19 cellular contexts compared by ENCODE assay signal in genomic region chr2:46091961-46092667, GRCh38.
DNase-seq lines count a peak whose midpoint lies in the region; ATAC-seq, FAIRE-seq and TF ChIP-seq lines count a peak whose summit lies in the region.
"Had no signal": no experiment of that assay in that cellular context is flagged by ENCODE, and none has a peak within 500 bp of the region (broad histone marks: within the 10 kb centered on the region; RNA-seq: fewer than 3 reads in every experiment).

No MANE protein-coding gene starts in this region.

- intact Hi-C loops in activated CD8-positive, alpha-beta T cell treated with anti-CD3 and anti-CD28 coated beads for 36 hours (cut with micrococcal nuclease), result no loop called here
- intact Hi-C loops in left lung (cut with DNase I), result no loop called here

- no peak for DNase-seq in activated CD8-positive, alpha-beta T cell treated with anti-CD3 and anti-CD28 coated beads for 36 hours
- no peak for DNase-seq in activated CD8-positive, alpha-beta T cell treated with anti-CD3 and anti-CD28 coated beads, Interleukin-2, amount 10 ng/mL, durations not matched to agents 7 days and 5 days
- DNase-seq in LNCaP clone FGC (ENCODE audit: low read depth) (peak; percentile 36), left lung (no peak), GM03348 (ENCODE audit: low spot score) (no peak), kidney glomerular epithelial cell (lab: John Stamatoyannopoulos, UW) (no peak), RCC 7860 (ENCODE audit: low spot score) (no peak)
- no peak for DNase-seq in stimulated activated effector memory CD8-positive, alpha-beta T cell treated with anti-CD3 and anti-CD28 coated beads, Interleukin-12 subunit alpha, Interleukin-12 subunit beta, amount 100 ng/mL, for 72 hours (ENCODE audit: low spot score in 2 of 2)
- DNase-seq: COR-L47, DMS 273 treated with DMSO at 0.1 percent for 48 hours, DND-41, NCI-H1694 treated with DMSO at 0.1 percent for 48 hours, NCI-H510A, NCI-H82, RPMI8226, SIG-M5 had no signal

- peaks cover 0 to 31% of the 10 kb centered on the region in 2 donors for H3K36me3 ChIP-seq in left lung
- H3K36me3 ChIP-seq: HAP-1 had no signal

- no peak overlapping the region for H3K27ac Mint-ChIP-seq in activated CD8-positive, alpha-beta T cell treated with anti-CD3 and anti-CD28 coated beads for 36 hours
- no peak overlapping the region for H3K27ac Mint-ChIP-seq in activated CD8-positive, alpha-beta T cell treated with anti-CD3 and anti-CD28 coated beads, Interleukin-2, amount 10 ng/mL, durations not matched to agents 7 days and 5 days
- H3K27ac Mint-ChIP-seq in stimulated activated effector memory CD8-positive, alpha-beta T cell treated with anti-CD3 and anti-CD28 coated beads, Interleukin-12 subunit alpha, Interleukin-12 subunit beta, amount 100 ng/mL, for 72 hours, result peak overlapping the region; percentile 53
- H3K27ac Mint-ChIP-seq: B cell had no signal

- H3K4me3 Mint-ChIP-seq in activated CD8-positive, alpha-beta T cell treated with anti-CD3 and anti-CD28 coated beads for 36 hours, result no peak overlapping the region
- no peak overlapping the region for H3K4me3 Mint-ChIP-seq in activated CD8-positive, alpha-beta T cell treated with anti-CD3 and anti-CD28 coated beads, Interleukin-2, amount 10 ng/mL, durations not matched to agents 7 days and 5 days
- H3K4me3 Mint-ChIP-seq in stimulated activated effector memory CD8-positive, alpha-beta T cell treated with anti-CD3 and anti-CD28 coated beads, Interleukin-12 subunit alpha, Interleukin-12 subunit beta, amount 100 ng/mL, for 72 hours, result no peak overlapping the region
- H3K4me3 Mint-ChIP-seq: B cell; CD4-positive, CD25-positive, alpha-beta regulatory T cell had no signal

- H3K9me3 ChIP-seq in left lung, result no peaks in the 10 kb centered on the region
- H3K9me3 ChIP-seq: HAP-1 had no signal

- no peaks in the 10 kb centered on the region for H3K4me1 Mint-ChIP-seq in activated CD8-positive, alpha-beta T cell treated with anti-CD3 and anti-CD28 coated beads for 36 hours (ENCODE audit: low read depth)
- H3K4me1 Mint-ChIP-seq in activated CD8-positive, alpha-beta T cell treated with anti-CD3 and anti-CD28 coated beads, Interleukin-2, amount 10 ng/mL, durations not matched to agents 7 days and 5 days (ENCODE audit: low read depth), result no peaks in the 10 kb centered on the region
- H3K4me1 Mint-ChIP-seq in stimulated activated effector memory CD8-positive, alpha-beta T cell treated with anti-CD3 and anti-CD28 coated beads, Interleukin-12 subunit alpha, Interleukin-12 subunit beta, amount 100 ng/mL, for 72 hours, result peaks cover 17% of the 10 kb centered on the region
- H3K4me1 Mint-ChIP-seq: B cell had no signal

- H3K27me3 Mint-ChIP-seq in activated CD8-positive, alpha-beta T cell treated with anti-CD3 and anti-CD28 coated beads for 36 hours, result no peaks in the 10 kb centered on the region
- no peaks in the 10 kb centered on the region for H3K27me3 Mint-ChIP-seq in activated CD8-positive, alpha-beta T cell treated with anti-CD3 and anti-CD28 coated beads, Interleukin-2, amount 10 ng/mL, durations not matched to agents 7 days and 5 days (ENCODE audit: low read depth)
- H3K27me3 Mint-ChIP-seq: B cell; CD4-positive, CD25-positive, alpha-beta regulatory T cell had no signal

- no peak for TF ChIP-seq CTCF in activated CD8-positive, alpha-beta T cell treated with anti-CD3 and anti-CD28 coated beads for 36 hours (IDR thresholded peaks at IDR 0.05)
- TF ChIP-seq CTCF in LNCaP clone FGC (IDR thresholded peaks at IDR 0.05; ENCODE audit: control insufficient read depth, extremely low read depth, insufficient read depth) (no peak), left lung (IDR thresholded peaks at IDR 0.05) (no peak)

- H3K4me1 ChIP-seq in left lung, result peaks cover 3 to 22% of the 10 kb centered on the region in 2 donors

- H3K4me3 ChIP-seq in LNCaP clone FGC (ENCODE audit: low read depth, low read length), result no peak overlapping the region
- no peak overlapping the region for H3K4me3 ChIP-seq in left lung
- H3K4me3 ChIP-seq: HAP-1 had no signal

- POLR2A ChIA-PET in activated CD8-positive, alpha-beta T cell treated with anti-CD3 and anti-CD28 coated beads for 36 hours (lab: Charles Lee), result no interaction called here
- POLR2A ChIA-PET in activated CD8-positive, alpha-beta T cell treated with anti-CD3 and anti-CD28 coated beads, Interleukin-2, amount 10 ng/mL, durations not matched to agents 7 days and 5 days (lab: Charles Lee), result no interaction called here

- peak; percentile 30 for ATAC-seq in activated CD8-positive, alpha-beta T cell treated with anti-CD3 and anti-CD28 coated beads for 36 hours
- no peak for ATAC-seq in activated CD8-positive, alpha-beta T cell treated with anti-CD3 and anti-CD28 coated beads, Interleukin-2, amount 10 ng/mL, durations not matched to agents 7 days and 5 days
- peak; percentile 35 for ATAC-seq in left lung
- peak; percentile 76 for ATAC-seq in stimulated activated effector memory CD8-positive, alpha-beta T cell treated with anti-CD3 and anti-CD28 coated beads, Interleukin-12 subunit alpha, Interleukin-12 subunit beta, amount 100 ng/mL, for 72 hours

- H3K27me3 ChIP-seq in left lung, result no peaks in the 10 kb centered on the region

- peak overlapping the region; percentile 1 to 8 for H3K27ac ChIP-seq in left lung

- CTCF ChIA-PET in activated CD8-positive, alpha-beta T cell treated with anti-CD3 and anti-CD28 coated beads for 36 hours (lab: Charles Lee), result no interaction called here
- CTCF ChIA-PET in activated CD8-positive, alpha-beta T cell treated with anti-CD3 and anti-CD28 coated beads, Interleukin-2, amount 10 ng/mL, durations not matched to agents 7 days and 5 days (lab: Charles Lee), result interaction anchor here (1.2 kb wide), 1 partner anchor 29 kb away, joined by 3 read pairs; no protein-coding TSS in a partner anchor

- no peaks in the 10 kb centered on the region for H3K9me3 Mint-ChIP-seq in activated CD8-positive, alpha-beta T cell treated with anti-CD3 and anti-CD28 coated beads for 36 hours
- H3K9me3 Mint-ChIP-seq in activated CD8-positive, alpha-beta T cell treated with anti-CD3 and anti-CD28 coated beads, Interleukin-2, amount 10 ng/mL, durations not matched to agents 7 days and 5 days (ENCODE audit: insufficient read depth), result no peaks in the 10 kb centered on the region
- H3K9me3 Mint-ChIP-seq in stimulated activated effector memory CD8-positive, alpha-beta T cell treated with anti-CD3 and anti-CD28 coated beads, Interleukin-12 subunit alpha, Interleukin-12 subunit beta, amount 100 ng/mL, for 72 hours, result no peaks in the 10 kb centered on the region

- no peak for FAIRE-seq in RCC 7860 (lab: Jason Lieb, UNC)

- peaks cover 9% of the 10 kb centered on the region for H3K36me3 Mint-ChIP-seq in activated CD8-positive, alpha-beta T cell treated with anti-CD3 and anti-CD28 coated beads for 36 hours (ENCODE audit: low read depth)
- peaks cover 8% of the 10 kb centered on the region for H3K36me3 Mint-ChIP-seq in activated CD8-positive, alpha-beta T cell treated with anti-CD3 and anti-CD28 coated beads, Interleukin-2, amount 10 ng/mL, durations not matched to agents 7 days and 5 days (ENCODE audit: low read depth)
- no peaks in the 10 kb centered on the region for H3K36me3 Mint-ChIP-seq in stimulated activated effector memory CD8-positive, alpha-beta T cell treated with anti-CD3 and anti-CD28 coated beads, Interleukin-12 subunit alpha, Interleukin-12 subunit beta, amount 100 ng/mL, for 72 hours
